ENCODE assay signal across 1 cellular context in the genomic region with DNA sequence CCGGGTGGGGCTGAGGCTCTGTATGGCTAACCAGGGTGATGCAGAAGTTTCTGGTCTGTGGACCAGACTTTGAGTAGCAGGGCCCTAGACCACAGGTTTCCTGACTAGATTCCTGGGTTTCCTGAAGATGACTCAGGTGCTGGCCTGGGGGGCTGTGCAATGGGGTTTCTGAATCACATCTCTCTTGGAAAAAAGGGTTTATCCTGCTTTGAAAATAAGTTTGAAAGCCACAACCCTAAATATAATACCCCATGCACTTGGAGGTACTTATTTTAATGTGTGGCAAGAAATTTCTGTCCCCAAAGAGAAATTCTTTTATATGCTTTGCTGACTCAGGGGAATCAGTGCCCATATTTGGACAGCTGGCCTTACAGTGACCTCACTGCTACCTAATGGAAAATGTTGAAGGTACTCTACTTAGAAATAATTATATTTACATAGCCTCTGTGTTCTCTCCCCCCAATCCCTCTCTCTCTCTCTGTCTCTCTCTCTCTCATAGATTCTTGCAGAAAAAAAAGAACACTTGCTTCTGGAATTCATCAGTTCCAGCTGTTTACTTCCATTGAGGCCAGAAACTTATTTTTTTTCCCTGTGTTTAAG.
TF ChIP-seq lines count a peak whose summit lies in the region.

No MANE protein-coding gene starts in this region.

TF ChIP-seq in SK-N-SH, 30 proteins besides CTCF, POLR2A, EP300 and RAD21 (continued from another document):
- TF ChIP-seq, protein P1, sequence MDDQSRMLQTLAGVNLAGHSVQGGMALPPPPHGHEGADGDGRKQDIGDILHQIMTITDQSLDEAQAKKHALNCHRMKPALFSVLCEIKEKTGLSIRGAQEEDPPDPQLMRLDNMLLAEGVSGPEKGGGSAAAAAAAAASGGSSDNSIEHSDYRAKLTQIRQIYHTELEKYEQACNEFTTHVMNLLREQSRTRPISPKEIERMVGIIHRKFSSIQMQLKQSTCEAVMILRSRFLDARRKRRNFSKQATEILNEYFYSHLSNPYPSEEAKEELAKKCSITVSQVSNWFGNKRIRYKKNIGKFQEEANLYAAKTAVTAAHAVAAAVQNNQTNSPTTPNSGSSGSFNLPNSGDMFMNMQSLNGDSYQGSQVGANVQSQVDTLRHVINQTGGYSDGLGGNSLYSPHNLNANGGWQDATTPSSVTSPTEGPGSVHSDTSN (IDR thresholded peaks at IDR 0.05): peak; percentile 65
- TF ChIP-seq EZH2phosphoT487 (IDR thresholded peaks at IDR 0.05; ENCODE audit: borderline replicate concordance, low read depth) (no peak), RCOR1 (IDR thresholded peaks at IDR 0.05; ENCODE audit: low read length) (no peak), TAF1 (IDR thresholded peaks at IDR 0.05; ENCODE audit: borderline replicate concordance, low read depth, low read length) (no peak), TCF12 (IDR thresholded peaks at IDR 0.05) (peak; percentile 75), FOXJ3 (CRISPR knock-in tag; IDR thresholded peaks at IDR 0.05) (no peak), SMC3 (IDR thresholded peaks at IDR 0.05; ENCODE audit: low read depth, low read length) (no peak), FOSL2 (IDR thresholded peaks at IDR 0.05; ENCODE audit: borderline replicate concordance, low read depth) (peak; percentile 80; the same call in 1 of the 2 replicates), GATA2 (CRISPR knock-in tag; IDR thresholded peaks at IDR 0.05) (no peak), ZBTB33 (IDR thresholded peaks at IDR 0.05; ENCODE audit: borderline replicate concordance, low read depth) (no peak), MXI1 (IDR thresholded peaks at IDR 0.05; ENCODE audit: low read depth, low read length) (no peak), SIN3A (IDR thresholded peaks at IDR 0.05; ENCODE audit: borderline replicate concordance, low read depth, low read length) (no peak), POLR2AphosphoS5 (IDR thresholded peaks at IDR 0.05; ENCODE audit: low read depth, low read length) (no peak), ELF1 (IDR thresholded peaks at IDR 0.05) (no peak), TEAD4 (IDR thresholded peaks at IDR 0.05; ENCODE audit: borderline replicate concordance, insufficient read depth) (0 out of 2 replicates have a peak, but pooled peaks have one; percentile 27), FOXM1 (IDR thresholded peaks at IDR 0.05; ENCODE audit: low read depth) (no peak), NFIC (IDR thresholded peaks at IDR 0.05; ENCODE audit: borderline replicate concordance) (peak; percentile 31; the same call in 1 of the 2 replicates), NRF1 (IDR thresholded peaks at IDR 0.05; ENCODE audit: low read depth, low read length) (no peak), CHD2 (IDR thresholded peaks at IDR 0.05; ENCODE audit: low read length, partially characterized antibody) (no peak), RXRA (IDR thresholded peaks at IDR 0.05; ENCODE audit: borderline replicate concordance, low read depth) (peak; percentile 21; the same call in 1 of the 2 replicates)
- TF ChIP-seq, protein P2, sequence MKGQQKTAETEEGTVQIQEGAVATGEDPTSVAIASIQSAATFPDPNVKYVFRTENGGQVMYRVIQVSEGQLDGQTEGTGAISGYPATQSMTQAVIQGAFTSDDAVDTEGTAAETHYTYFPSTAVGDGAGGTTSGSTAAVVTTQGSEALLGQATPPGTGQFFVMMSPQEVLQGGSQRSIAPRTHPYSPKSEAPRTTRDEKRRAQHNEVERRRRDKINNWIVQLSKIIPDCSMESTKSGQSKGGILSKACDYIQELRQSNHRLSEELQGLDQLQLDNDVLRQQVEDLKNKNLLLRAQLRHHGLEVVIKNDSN (IDR thresholded peaks at IDR 0.05; ENCODE audit: borderline replicate concordance, low read depth): no peak
- TF ChIP-seq, protein P3, sequence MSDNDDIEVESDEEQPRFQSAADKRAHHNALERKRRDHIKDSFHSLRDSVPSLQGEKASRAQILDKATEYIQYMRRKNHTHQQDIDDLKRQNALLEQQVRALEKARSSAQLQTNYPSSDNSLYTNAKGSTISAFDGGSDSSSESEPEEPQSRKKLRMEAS (IDR thresholded peaks at IDR 0.05; ENCODE audit: low read depth): 0 out of 2 replicates have a peak, but pooled peaks have one; percentile 31
- TF ChIP-seq, protein P4, sequence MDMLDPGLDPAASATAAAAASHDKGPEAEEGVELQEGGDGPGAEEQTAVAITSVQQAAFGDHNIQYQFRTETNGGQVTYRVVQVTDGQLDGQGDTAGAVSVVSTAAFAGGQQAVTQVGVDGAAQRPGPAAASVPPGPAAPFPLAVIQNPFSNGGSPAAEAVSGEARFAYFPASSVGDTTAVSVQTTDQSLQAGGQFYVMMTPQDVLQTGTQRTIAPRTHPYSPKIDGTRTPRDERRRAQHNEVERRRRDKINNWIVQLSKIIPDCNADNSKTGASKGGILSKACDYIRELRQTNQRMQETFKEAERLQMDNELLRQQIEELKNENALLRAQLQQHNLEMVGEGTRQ (IDR thresholded peaks at IDR 0.05; ENCODE audit: borderline replicate concordance, low read depth, low read length): no peak
